In genomic region chr5:143312822-143313221, GRCh38 we compare ENCODE assay signal across 1 cellular context.
TF ChIP-seq lines count a peak whose summit lies in the region.

No MANE protein-coding gene starts in this region.

TF ChIP-seq in IMR-90, 13 proteins besides CTCF, POLR2A, EP300 and RAD21 (continued from another document):
- TF ChIP-seq ELK1 (IDR thresholded peaks at IDR 0.05; ENCODE audit: borderline replicate concordance, low read depth, low read length) (no peak), CHD1 (IDR thresholded peaks at IDR 0.05; ENCODE audit: low read depth, low read length) (no peak), RFX5 (IDR thresholded peaks at IDR 0.05; ENCODE audit: low read depth, low read length) (no peak), SMC3 (IDR thresholded peaks at IDR 0.05; ENCODE audit: low read depth, low read length) (no peak)
TF ChIP-seq in IMR-90: peak in this region for 1.
